In genomic region chr6:53986165-53986720, GRCh38 we compare ENCODE assay signal across 8 cellular contexts.
A peak's percentile ranks its signal among the peaks of the same experiment; 100 is the strongest.
DNase-seq lines count a peak whose midpoint lies in the region; ATAC-seq, FAIRE-seq and TF ChIP-seq lines count a peak whose summit lies in the region.

No MANE protein-coding gene starts in this region.

- peak; percentile 55 for DNase-seq in AG08395 (ENCODE audit: low spot score)
- peak; percentile 12 for DNase-seq in HuH-7.5 (ENCODE audit: low spot score)
- no peak for DNase-seq in RWPE2 (ENCODE audit: low spot score)
- peak; percentile 90 for DNase-seq in fibroblast of peridontal ligament (ENCODE audit: extremely low read depth)
- peak in 1 of 6 donors; percentile 28 for DNase-seq in pancreas
- DNase-seq in islet precursor cell = no peak

- intact Hi-C loops in pancreas (cut with DNase I) = loop anchor here in 1 of 3 donors (10.0 kb wide), 1 partner anchor 279 kb away; no protein-coding TSS in a partner anchor

- H3K27ac ChIP-seq in RWPE2 (ENCODE audit: poor library complexity, severe bottlenecking) (no peak overlapping the region), pancreas (no peak overlapping the region)

- H3K9me3 ChIP-seq in RWPE2 (ENCODE audit: severe bottlenecking) (no peaks in the 10 kb centered on the region), pancreas (no peaks in the 10 kb centered on the region)

- FAIRE-seq in pancreas (lab: Jason Lieb, UNC) = no peak

- ATAC-seq in GM18502 (IDR thresholded peaks at IDR 0.05; ENCODE audit: poor library complexity, unreplicated experiment) = peak; percentile 80
- ATAC-seq in RWPE2 (ENCODE audit: low read depth) = no peak
- ATAC-seq in pancreas = peak in 3 of 4 donors; percentile 75 to 86 (median 79)
- no peak for ATAC-seq in HG02588 (IDR thresholded peaks at IDR 0.05; ENCODE audit: unreplicated experiment)

- peaks cover 35% of the 10 kb centered on the region for H3K4me1 ChIP-seq in RWPE2 (ENCODE audit: insufficient read depth, poor library complexity, severe bottlenecking)
- no peaks in the 10 kb centered on the region for H3K4me1 ChIP-seq in pancreas

- no peaks in the 10 kb centered on the region for H3K27me3 ChIP-seq in RWPE2 (ENCODE audit: insufficient read depth, poor library complexity, severe bottlenecking)
- H3K27me3 ChIP-seq in pancreas = no peaks in the 10 kb centered on the region

- TF ChIP-seq CTCF in RWPE2 (IDR thresholded peaks at IDR 0.05; ENCODE audit: poor library complexity, severe bottlenecking) = peak; percentile 92
- TF ChIP-seq CTCF in pancreas (IDR thresholded peaks at IDR 0.05) = peak; percentile 20 to 52 (median 38)

- H3K4me3 ChIP-seq in RWPE2 (ENCODE audit: severe bottlenecking) (no peak overlapping the region), pancreas (no peak overlapping the region)

- no peaks in the 10 kb centered on the region for H3K36me3 ChIP-seq in RWPE2 (ENCODE audit: low read depth)
- no peaks in the 10 kb centered on the region for H3K36me3 ChIP-seq in pancreas

- WGBS in pancreas, 2 donors = 3 to 4% methylated on average over 3 of the region's 3 CpGs

Comparison
In these comparisons a context has a peak if more than half of its experiments do, and no peak if none do; other contexts are left out.
1. DNase-seq: peak in AG08395 (single experiment), HuH-7.5 (single experiment) and fibroblast of peridontal ligament (single experiment); none in RWPE2 (single experiment) and islet precursor cell (single experiment).
2. ATAC-seq: peak in GM18502 (single experiment) and pancreas (3 of 4); none in RWPE2 (single experiment) and HG02588 (single experiment).